In the genomic region with DNA sequence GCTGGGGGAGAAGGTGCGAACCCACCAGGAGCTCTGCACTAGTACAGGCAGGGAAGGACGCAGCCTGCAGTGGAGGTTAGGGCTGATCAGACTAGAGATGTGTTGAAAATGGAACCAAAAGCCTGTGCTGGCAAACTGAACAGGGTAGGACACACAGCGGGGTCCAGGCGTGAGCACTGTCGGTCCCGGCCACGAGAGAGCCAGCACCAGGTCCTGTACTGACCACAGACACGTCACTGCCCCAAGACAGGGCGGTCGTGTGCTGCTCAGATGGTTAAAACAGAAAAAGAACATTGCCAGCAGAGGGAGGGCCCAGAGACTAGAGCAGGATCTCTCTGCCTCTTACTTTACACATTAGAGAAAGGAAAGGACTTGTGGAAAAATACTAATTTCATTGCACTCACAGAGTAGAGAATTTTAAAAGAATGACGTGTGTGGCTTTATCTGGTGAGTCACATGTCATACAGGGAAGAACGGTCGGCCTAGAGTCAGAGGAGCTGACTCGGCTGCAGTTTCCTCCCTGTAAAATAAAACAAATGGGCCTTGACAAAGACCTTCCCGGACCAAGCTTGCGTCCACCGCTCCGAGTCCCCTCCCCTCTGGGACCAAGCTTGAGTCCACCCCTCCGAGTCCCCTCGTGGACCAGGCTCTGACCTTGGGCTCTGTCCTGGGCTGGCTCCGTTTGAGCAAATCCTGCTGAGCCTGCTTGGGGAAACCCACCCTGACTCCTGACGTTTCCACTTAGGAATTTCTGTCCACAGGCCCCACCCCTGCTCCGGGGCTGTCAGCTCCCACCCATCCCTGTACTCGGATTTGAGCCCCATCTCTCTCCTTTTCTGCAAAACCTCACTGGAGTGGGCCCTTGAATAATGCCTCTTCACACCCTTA, we compare ENCODE assay signal across 1 cellular context.
TF ChIP-seq lines count a peak whose summit lies in the region.

No MANE protein-coding gene starts in this region.

TF ChIP-seq in HepG2, 621 proteins besides CTCF, POLR2A, EP300 and RAD21 (continued from another document and continues in another):
- TF ChIP-seq MIER3 (CRISPR knock-in tag; IDR thresholded peaks at IDR 0.05; ENCODE audit: borderline replicate concordance) (0 out of 2 replicates have a peak, but pooled peaks have one; percentile 21), STAG1 (CRISPR knock-in tag; IDR thresholded peaks at IDR 0.05) (no peak), SOX6 (IDR thresholded peaks at IDR 0.05) (no peak), SOX6 (CRISPR knock-in tag; IDR thresholded peaks at IDR 0.05) (peak; percentile 53; the same call in 1 of the 2 replicates), SP5 (CRISPR knock-in tag; IDR thresholded peaks at IDR 0.05; ENCODE audit: borderline replicate concordance, low read depth) (no peak; the same call in 1 of the 2 replicates), ZNF766 (CRISPR knock-in tag; IDR thresholded peaks at IDR 0.05; ENCODE audit: borderline replicate concordance) (0 out of 2 replicates have a peak, but pooled peaks have one; percentile 81), KDM6A (CRISPR knock-in tag; IDR thresholded peaks at IDR 0.05; ENCODE audit: low read depth) (no peak), NCOA5 (CRISPR knock-in tag; IDR thresholded peaks at IDR 0.05) (no peak), RXRA (CRISPR knock-in tag; IDR thresholded peaks at IDR 0.05) (peak; percentile 55), ZNF510 (CRISPR knock-in tag; IDR thresholded peaks at IDR 0.05; ENCODE audit: low read depth) (no peak), KLF6 (CRISPR knock-in tag; IDR thresholded peaks at IDR 0.05) (no peak), NCOA2 (CRISPR knock-in tag; IDR thresholded peaks at IDR 0.05) (no peak), NR2F6 (IDR thresholded peaks at IDR 0.05) (no peak), NR2F6 (CRISPR knock-in tag; IDR thresholded peaks at IDR 0.05) (0 out of 2 replicates have a peak, but pooled peaks have one; percentile 16), FOSL1 (CRISPR knock-in tag; IDR thresholded peaks at IDR 0.05; ENCODE audit: borderline replicate concordance) (no peak), HDAC6 (IDR thresholded peaks at IDR 0.05; ENCODE audit: low read depth, low read length) (0 out of 2 replicates have a peak, but pooled peaks have one; percentile 52), ZNF207 (IDR thresholded peaks at IDR 0.05; ENCODE audit: borderline replicate concordance) (no peak), ZNF34 (CRISPR knock-in tag; IDR thresholded peaks at IDR 0.05; ENCODE audit: borderline replicate concordance) (no peak), ZNF354B (CRISPR knock-in tag; IDR thresholded peaks at IDR 0.05) (no peak), TGIF2 (CRISPR knock-in tag; IDR thresholded peaks at IDR 0.05) (no peak), SIN3B (IDR thresholded peaks at IDR 0.05; ENCODE audit: low read length) (no peak), ZSCAN29 (CRISPR knock-in tag; conservative IDR thresholded peaks at IDR 0.05) (peak; percentile 49; the same call in 1 of the 2 replicates), SIN3A (IDR thresholded peaks at IDR 0.05; ENCODE audit: borderline replicate concordance, low read depth, low read length) (no peak), ZNF331 (CRISPR knock-in tag; IDR thresholded peaks at IDR 0.05) (peak; percentile 25; the same call in 1 of the 2 replicates), ZNF607 (CRISPR knock-in tag; IDR thresholded peaks at IDR 0.05; ENCODE audit: borderline replicate concordance) (peak; percentile 19; the same call in 1 of the 2 replicates), ZNF572 (CRISPR knock-in tag; IDR thresholded peaks at IDR 0.05) (no peak), SMAD3 (CRISPR knock-in tag; IDR thresholded peaks at IDR 0.05) (no peak), RBAK (CRISPR knock-in tag; IDR thresholded peaks at IDR 0.05) (no peak), ZNF547 (CRISPR knock-in tag; IDR thresholded peaks at IDR 0.05) (peak; percentile 28), GATA4 (IDR thresholded peaks at IDR 0.05; ENCODE audit: borderline replicate concordance, low read depth) (0 out of 2 replicates have a peak, but pooled peaks have one; percentile 15), PCBP1 (IDR thresholded peaks at IDR 0.05; ENCODE audit: borderline replicate concordance, low read depth, low read length) (no peak), ZFYVE20 (CRISPR knock-in tag; IDR thresholded peaks at IDR 0.05; ENCODE audit: borderline replicate concordance, low read depth) (no peak), HOXA9 (CRISPR knock-in tag; IDR thresholded peaks at IDR 0.05; ENCODE audit: borderline replicate concordance) (no peak), CCAR2 (optimal IDR thresholded peaks at IDR 0.05; ENCODE audit: low read depth, low read length) (peak; percentile 6), MED13 (CRISPR knock-in tag; IDR thresholded peaks at IDR 0.05) (0 out of 2 replicates have a peak, but pooled peaks have one; percentile 10), MZF1 (CRISPR knock-in tag; IDR thresholded peaks at IDR 0.05; ENCODE audit: borderline replicate concordance) (0 out of 2 replicates have a peak, but pooled peaks have one; percentile 48), SAFB2 (CRISPR knock-in tag; IDR thresholded peaks at IDR 0.05; ENCODE audit: borderline replicate concordance, low read depth) (no peak), NFIC (IDR thresholded peaks at IDR 0.05; ENCODE audit: low read length) (0 out of 2 replicates have a peak, but pooled peaks have one; percentile 37), PHF21A (CRISPR knock-in tag; IDR thresholded peaks at IDR 0.05) (peak; percentile 69), ATAD3A (CRISPR knock-in tag; IDR thresholded peaks at IDR 0.05) (no peak), ZNF782 (CRISPR knock-in tag; IDR thresholded peaks at IDR 0.05; ENCODE audit: borderline replicate concordance) (no peak)
- TF ChIP-seq, protein P1, sequence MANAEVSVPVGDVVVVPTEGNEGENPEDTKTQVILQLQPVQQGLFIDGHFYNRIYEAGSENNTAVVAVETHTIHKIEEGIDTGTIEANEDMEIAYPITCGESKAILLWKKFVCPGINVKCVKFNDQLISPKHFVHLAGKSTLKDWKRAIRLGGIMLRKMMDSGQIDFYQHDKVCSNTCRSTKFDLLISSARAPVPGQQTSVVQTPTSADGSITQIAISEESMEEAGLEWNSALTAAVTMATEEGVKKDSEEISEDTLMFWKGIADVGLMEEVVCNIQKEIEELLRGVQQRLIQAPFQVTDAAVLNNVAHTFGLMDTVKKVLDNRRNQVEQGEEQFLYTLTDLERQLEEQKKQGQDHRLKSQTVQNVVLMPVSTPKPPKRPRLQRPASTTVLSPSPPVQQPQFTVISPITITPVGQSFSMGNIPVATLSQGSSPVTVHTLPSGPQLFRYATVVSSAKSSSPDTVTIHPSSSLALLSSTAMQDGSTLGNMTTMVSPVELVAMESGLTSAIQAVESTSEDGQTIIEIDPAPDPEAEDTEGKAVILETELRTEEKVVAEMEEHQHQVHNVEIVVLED (CRISPR knock-in tag; IDR thresholded peaks at IDR 0.05; ENCODE audit: borderline replicate concordance) = no peak; the same call in 1 of the 2 replicates
- TF ChIP-seq, protein P2, sequence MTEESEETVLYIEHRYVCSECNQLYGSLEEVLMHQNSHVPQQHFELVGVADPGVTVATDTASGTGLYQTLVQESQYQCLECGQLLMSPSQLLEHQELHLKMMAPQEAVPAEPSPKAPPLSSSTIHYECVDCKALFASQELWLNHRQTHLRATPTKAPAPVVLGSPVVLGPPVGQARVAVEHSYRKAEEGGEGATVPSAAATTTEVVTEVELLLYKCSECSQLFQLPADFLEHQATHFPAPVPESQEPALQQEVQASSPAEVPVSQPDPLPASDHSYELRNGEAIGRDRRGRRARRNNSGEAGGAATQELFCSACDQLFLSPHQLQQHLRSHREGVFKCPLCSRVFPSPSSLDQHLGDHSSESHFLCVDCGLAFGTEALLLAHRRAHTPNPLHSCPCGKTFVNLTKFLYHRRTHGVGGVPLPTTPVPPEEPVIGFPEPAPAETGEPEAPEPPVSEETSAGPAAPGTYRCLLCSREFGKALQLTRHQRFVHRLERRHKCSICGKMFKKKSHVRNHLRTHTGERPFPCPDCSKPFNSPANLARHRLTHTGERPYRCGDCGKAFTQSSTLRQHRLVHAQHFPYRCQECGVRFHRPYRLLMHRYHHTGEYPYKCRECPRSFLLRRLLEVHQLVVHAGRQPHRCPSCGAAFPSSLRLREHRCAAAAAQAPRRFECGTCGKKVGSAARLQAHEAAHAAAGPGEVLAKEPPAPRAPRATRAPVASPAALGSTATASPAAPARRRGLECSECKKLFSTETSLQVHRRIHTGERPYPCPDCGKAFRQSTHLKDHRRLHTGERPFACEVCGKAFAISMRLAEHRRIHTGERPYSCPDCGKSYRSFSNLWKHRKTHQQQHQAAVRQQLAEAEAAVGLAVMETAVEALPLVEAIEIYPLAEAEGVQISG (CRISPR knock-in tag; IDR thresholded peaks at IDR 0.05) = no peak
- TF ChIP-seq, protein P3, sequence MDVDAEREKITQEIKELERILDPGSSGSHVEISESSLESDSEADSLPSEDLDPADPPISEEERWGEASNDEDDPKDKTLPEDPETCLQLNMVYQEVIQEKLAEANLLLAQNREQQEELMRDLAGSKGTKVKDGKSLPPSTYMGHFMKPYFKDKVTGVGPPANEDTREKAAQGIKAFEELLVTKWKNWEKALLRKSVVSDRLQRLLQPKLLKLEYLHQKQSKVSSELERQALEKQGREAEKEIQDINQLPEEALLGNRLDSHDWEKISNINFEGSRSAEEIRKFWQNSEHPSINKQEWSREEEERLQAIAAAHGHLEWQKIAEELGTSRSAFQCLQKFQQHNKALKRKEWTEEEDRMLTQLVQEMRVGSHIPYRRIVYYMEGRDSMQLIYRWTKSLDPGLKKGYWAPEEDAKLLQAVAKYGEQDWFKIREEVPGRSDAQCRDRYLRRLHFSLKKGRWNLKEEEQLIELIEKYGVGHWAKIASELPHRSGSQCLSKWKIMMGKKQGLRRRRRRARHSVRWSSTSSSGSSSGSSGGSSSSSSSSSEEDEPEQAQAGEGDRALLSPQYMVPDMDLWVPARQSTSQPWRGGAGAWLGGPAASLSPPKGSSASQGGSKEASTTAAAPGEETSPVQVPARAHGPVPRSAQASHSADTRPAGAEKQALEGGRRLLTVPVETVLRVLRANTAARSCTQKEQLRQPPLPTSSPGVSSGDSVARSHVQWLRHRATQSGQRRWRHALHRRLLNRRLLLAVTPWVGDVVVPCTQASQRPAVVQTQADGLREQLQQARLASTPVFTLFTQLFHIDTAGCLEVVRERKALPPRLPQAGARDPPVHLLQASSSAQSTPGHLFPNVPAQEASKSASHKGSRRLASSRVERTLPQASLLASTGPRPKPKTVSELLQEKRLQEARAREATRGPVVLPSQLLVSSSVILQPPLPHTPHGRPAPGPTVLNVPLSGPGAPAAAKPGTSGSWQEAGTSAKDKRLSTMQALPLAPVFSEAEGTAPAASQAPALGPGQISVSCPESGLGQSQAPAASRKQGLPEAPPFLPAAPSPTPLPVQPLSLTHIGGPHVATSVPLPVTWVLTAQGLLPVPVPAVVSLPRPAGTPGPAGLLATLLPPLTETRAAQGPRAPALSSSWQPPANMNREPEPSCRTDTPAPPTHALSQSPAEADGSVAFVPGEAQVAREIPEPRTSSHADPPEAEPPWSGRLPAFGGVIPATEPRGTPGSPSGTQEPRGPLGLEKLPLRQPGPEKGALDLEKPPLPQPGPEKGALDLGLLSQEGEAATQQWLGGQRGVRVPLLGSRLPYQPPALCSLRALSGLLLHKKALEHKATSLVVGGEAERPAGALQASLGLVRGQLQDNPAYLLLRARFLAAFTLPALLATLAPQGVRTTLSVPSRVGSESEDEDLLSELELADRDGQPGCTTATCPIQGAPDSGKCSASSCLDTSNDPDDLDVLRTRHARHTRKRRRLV (CRISPR knock-in tag; IDR thresholded peaks at IDR 0.05) = no peak
- TF ChIP-seq, protein P4, sequence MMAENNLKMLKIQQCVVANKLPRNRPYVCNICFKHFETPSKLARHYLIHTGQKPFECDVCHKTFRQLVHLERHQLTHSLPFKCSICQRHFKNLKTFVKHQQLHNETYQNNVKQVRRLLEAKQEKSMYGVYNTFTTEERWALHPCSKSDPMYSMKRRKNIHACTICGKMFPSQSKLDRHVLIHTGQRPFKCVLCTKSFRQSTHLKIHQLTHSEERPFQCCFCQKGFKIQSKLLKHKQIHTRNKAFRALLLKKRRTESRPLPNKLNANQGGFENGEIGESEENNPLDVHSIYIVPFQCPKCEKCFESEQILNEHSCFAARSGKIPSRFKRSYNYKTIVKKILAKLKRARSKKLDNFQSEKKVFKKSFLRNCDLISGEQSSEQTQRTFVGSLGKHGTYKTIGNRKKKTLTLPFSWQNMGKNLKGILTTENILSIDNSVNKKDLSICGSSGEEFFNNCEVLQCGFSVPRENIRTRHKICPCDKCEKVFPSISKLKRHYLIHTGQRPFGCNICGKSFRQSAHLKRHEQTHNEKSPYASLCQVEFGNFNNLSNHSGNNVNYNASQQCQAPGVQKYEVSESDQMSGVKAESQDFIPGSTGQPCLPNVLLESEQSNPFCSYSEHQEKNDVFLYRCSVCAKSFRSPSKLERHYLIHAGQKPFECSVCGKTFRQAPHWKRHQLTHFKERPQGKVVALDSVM (CRISPR knock-in tag; IDR thresholded peaks at IDR 0.05) = no peak; the same call in 1 of the 2 replicates
- TF ChIP-seq, protein P5, sequence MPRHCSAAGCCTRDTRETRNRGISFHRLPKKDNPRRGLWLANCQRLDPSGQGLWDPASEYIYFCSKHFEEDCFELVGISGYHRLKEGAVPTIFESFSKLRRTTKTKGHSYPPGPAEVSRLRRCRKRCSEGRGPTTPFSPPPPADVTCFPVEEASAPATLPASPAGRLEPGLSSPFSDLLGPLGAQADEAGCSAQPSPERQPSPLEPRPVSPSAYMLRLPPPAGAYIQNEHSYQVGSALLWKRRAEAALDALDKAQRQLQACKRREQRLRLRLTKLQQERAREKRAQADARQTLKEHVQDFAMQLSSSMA (CRISPR knock-in tag; IDR thresholded peaks at IDR 0.05) = no peak
- TF ChIP-seq, protein P6, sequence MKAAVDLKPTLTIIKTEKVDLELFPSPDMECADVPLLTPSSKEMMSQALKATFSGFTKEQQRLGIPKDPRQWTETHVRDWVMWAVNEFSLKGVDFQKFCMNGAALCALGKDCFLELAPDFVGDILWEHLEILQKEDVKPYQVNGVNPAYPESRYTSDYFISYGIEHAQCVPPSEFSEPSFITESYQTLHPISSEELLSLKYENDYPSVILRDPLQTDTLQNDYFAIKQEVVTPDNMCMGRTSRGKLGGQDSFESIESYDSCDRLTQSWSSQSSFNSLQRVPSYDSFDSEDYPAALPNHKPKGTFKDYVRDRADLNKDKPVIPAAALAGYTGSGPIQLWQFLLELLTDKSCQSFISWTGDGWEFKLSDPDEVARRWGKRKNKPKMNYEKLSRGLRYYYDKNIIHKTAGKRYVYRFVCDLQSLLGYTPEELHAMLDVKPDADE (CRISPR knock-in tag; IDR thresholded peaks at IDR 0.05) = no peak
